19 cellular contexts compared by ENCODE assay signal in genomic region chr2:121450301-121450700, GRCh38.
"Had no signal": no experiment of that assay in that cellular context is flagged by ENCODE, and none has a peak within 500 bp of the region (broad histone marks: within the 10 kb centered on the region; RNA-seq: fewer than 3 reads in every experiment).

No MANE protein-coding gene starts in this region.

- DNase-seq: effector CD8-positive, alpha-beta T cell; gastrocnemius medialis; glutamatergic neuron; islet precursor cell; left colon; natural killer cell; occipital lobe; retina; right lobe of liver; spleen; stimulated activated CD4-positive, alpha-beta T cell treated with anti-CD3 and anti-CD28 coated beads, Interleukin-15, amount 100 ng/mL, for 24 hours; stimulated activated CD4-positive, alpha-beta T cell treated with anti-CD3 and anti-CD28 coated beads, Interleukin-1b, Interleukin-23, amount 100 ng/mL, for 48 hours; stimulated activated CD4-positive, alpha-beta T cell treated with anti-CD3 and anti-CD28 coated beads, Interleukin-4, amount 100 ng/mL, for 24 hours; tibial artery; upper lobe of left lung; uterus had no signal

- H3K4me1 ChIP-seq: gastrocnemius medialis, parathyroid adenoma, prostate gland, right lobe of liver, spleen, upper lobe of left lung, uterus had no signal

- H3K27ac ChIP-seq: coronary artery, gastrocnemius medialis, parathyroid adenoma, prostate gland, right lobe of liver, spleen, tibial artery, upper lobe of left lung, uterus had no signal

- H3K4me3 ChIP-seq: coronary artery, gastrocnemius medialis, prostate gland, right lobe of liver, spleen, tibial artery, upper lobe of left lung, uterus had no signal

- H3K27me3 ChIP-seq: gastrocnemius medialis, right lobe of liver, spleen, tibial artery, upper lobe of left lung, uterus had no signal

- H2AFZ ChIP-seq: parathyroid adenoma had no signal

- H3K9me3 ChIP-seq: gastrocnemius medialis, prostate gland, right lobe of liver, spleen, tibial artery, upper lobe of left lung, uterus had no signal

- H3K36me3 ChIP-seq: uterus had no signal

- H3K9ac ChIP-seq: parathyroid adenoma had no signal
